In genomic region chr15:48975713-48976419, GRCh38 we compare ENCODE assay signal across 8 cellular contexts. TPM values are rescaled to one million over a fixed set of nuclear protein-coding genes. Genes with fewer than 3 reads are reported as not detected.
DNase-seq lines count a peak whose midpoint lies in the region; ATAC-seq, FAIRE-seq and TF ChIP-seq lines count a peak whose summit lies in the region.

No MANE protein-coding gene starts in this region.

- H3K9me3 ChIP-seq in KOPT-K1 (ENCODE audit: insufficient read depth, low read length, poor library complexity, severe bottlenecking) (no peaks in the 10 kb centered on the region), neutrophil (no peaks in the 10 kb centered on the region), subcutaneous abdominal adipose tissue (ENCODE audit: control insufficient read depth in 5 of 5, low read length in 5 of 5) (no peaks in the 10 kb centered on the region)

- DNase-seq in DMS79 (lab: John Stamatoyannopoulos, UW) = peak; percentile 14
- DNase-seq in SHP77 treated with DMSO at 0.1 percent for 48 hours (lab: John Stamatoyannopoulos, UW) = peak; percentile 76
- peak; percentile 62 for DNase-seq in activated gamma-delta T cell treated with anti-CD3 and anti-CD28 coated beads, Interleukin-2, amount 50 U/mL, for 16 hours (ENCODE audit: low read depth)
- peak; percentile 78 for DNase-seq in frontal cortex (ENCODE audit: low spot score in 2 of 2)

- H3K27me3 ChIP-seq in neutrophil = peaks cover 40% of the 10 kb centered on the region
- H3K27me3 ChIP-seq in subcutaneous abdominal adipose tissue (ENCODE audit: control insufficient read depth in 5 of 5, insufficient read depth in 4 of 5, low read length in 5 of 5) = no peaks in the 10 kb centered on the region

- ATAC-seq in GM21786 (IDR thresholded peaks at IDR 0.05; ENCODE audit: unreplicated experiment) = peak; percentile 90

- H3K4me3 ChIP-seq in neutrophil (ENCODE audit: low read depth in 1 of 2, low read length in 1 of 2) (peak overlapping the region; percentile 13 to 47), subcutaneous abdominal adipose tissue (ENCODE audit: low read depth in 1 of 5, low read length in 5 of 5) (peak overlapping the region; percentile 62 to 75 (median 73))

- H3K36me3 ChIP-seq in KOPT-K1 (ENCODE audit: insufficient read depth, low read length) (no peaks in the 10 kb centered on the region), neutrophil (no peaks in the 10 kb centered on the region), subcutaneous abdominal adipose tissue (ENCODE audit: control insufficient read depth in 5 of 5, insufficient read depth in 5 of 5, low read length in 5 of 5) (no peaks in the 10 kb centered on the region)

- peak overlapping the region; percentile 63 to 81 (median 69) for H3K9ac ChIP-seq in subcutaneous abdominal adipose tissue (ENCODE audit: low read length in 5 of 5)

- TF ChIP-seq CTCF in neutrophil (IDR thresholded peaks at IDR 0.05) = peak; percentile 74

- H3K4me1 ChIP-seq in neutrophil (ENCODE audit: control insufficient read depth in 1 of 2, insufficient read depth in 1 of 2, low read depth in 1 of 2, low read length in 1 of 2) = peaks cover 6 to 9% of the 10 kb centered on the region in 2 experiments
- H3K4me1 ChIP-seq in subcutaneous abdominal adipose tissue (ENCODE audit: control insufficient read depth in 5 of 5, insufficient read depth in 5 of 5, low read length in 5 of 5) = peaks cover 0 to 17% (median 14%) of the 10 kb centered on the region in 5 donors

- H3K27ac ChIP-seq in KOPT-K1 (ENCODE audit: low read depth, low read length, poor library complexity, severe bottlenecking) (peak overlapping the region; percentile 56), neutrophil (no peak overlapping the region), subcutaneous abdominal adipose tissue (ENCODE audit: low read depth, low read length) (peak overlapping the region; percentile 63)

- no peak for FAIRE-seq in frontal cortex (lab: Jason Lieb, UNC)

RNA-seq across cellular contexts. Expression of gene SHC4, which starts 12.1 kb away (rescaled TPM):
- total RNA-seq in frontal cortex = 5.7 TPM

Comparison
In these comparisons a context has a peak if more than half of its experiments do, and no peak if none do; other contexts are left out.
1. DNase-seq: peak in every context shown above with its lines; median percentile 78 in frontal cortex; 76 in SHP77 treated with DMSO at 0.1 percent for 48 hours; 62 in activated gamma-delta T cell treated with anti-CD3 and anti-CD28 coated beads, Interleukin-2, amount 50 U/mL, for 16 hours; 14 in DMS79.